ENCODE assay signal across 18 cellular contexts in genomic region chr10:120415709-120416330, GRCh38. TPM values are rescaled to one million over a fixed set of nuclear protein-coding genes. Genes with fewer than 3 reads are reported as not detected.
DNase-seq lines count a peak whose midpoint lies in the region; ATAC-seq and TF ChIP-seq lines count a peak whose summit lies in the region.
"Had no signal": no experiment of that assay in that cellular context is flagged by ENCODE, and none has a peak within 500 bp of the region (broad histone marks: within the 10 kb centered on the region; RNA-seq: fewer than 3 reads in every experiment).

No MANE protein-coding gene starts in this region.

- no peaks in the 10 kb centered on the region for H4K20me1 ChIP-seq in BLaER1 treated with 17β-estradiol and CSF1 and Interleukin-3, amounts not matched to agents 10 nM and 100 nM

- H3K4me1 ChIP-seq in BLaER1 treated with 17β-estradiol and CSF1 and Interleukin-3, amounts not matched to agents 10 nM and 100 nM, result peaks cover 0 to 70% (median 10%) of the 10 kb centered on the region in 10 experiments; a peak in 11 of 20 replicates
- no peaks in the 10 kb centered on the region for H3K4me1 ChIP-seq in left lung
- H3K4me1 ChIP-seq: psoas muscle had no signal

- no peaks in the 10 kb centered on the region for H3K9me3 ChIP-seq in BLaER1 treated with 17β-estradiol and CSF1 and Interleukin-3, amounts not matched to agents 10 nM and 100 nM (replicated peaks in 1 of 11)
- H3K9me3 ChIP-seq in left lung, result no peaks in the 10 kb centered on the region
- H3K9me3 ChIP-seq: psoas muscle had no signal

- DNase-seq in MV-4-11 (lab: John Stamatoyannopoulos, UW) (peak; percentile 22), cardiac fibroblast (ENCODE audit: low read depth in 2 of 2) (peak; percentile 43 to 60), left lung (no peak), NAMALWA (ENCODE audit: low spot score) (no peak), NCI-H1092 (lab: John Stamatoyannopoulos, UW) (no peak)
- DNase-seq: activated CD8-positive, alpha-beta T cell treated with anti-CD3 and anti-CD28 coated beads, Interleukin-2, amount 10 ng/mL, durations not matched to agents 7 days and 5 days; activated effector memory CD4-positive, alpha-beta T cell treated with Interleukin-2 at 50 U/mL for 16 hours; C1 segment of cervical spinal cord; caudate nucleus; NCI-H146; NCI-H526 treated with DMSO at 0.1 percent for 48 hours; psoas muscle; stimulated activated CD4-positive, alpha-beta T cell treated with anti-CD3 and anti-CD28 coated beads, Interleukin-4, amount 100 ng/mL, for 24 hours had no signal

- H3K27ac ChIP-seq in BLaER1 treated with 17β-estradiol and CSF1 and Interleukin-3, amounts not matched to agents 10 nM and 100 nM, result peak overlapping the region in 3 of 11 experiments; percentile 22 to 71 (median 53); a peak in 6 of 22 replicates
- no peak overlapping the region for H3K27ac ChIP-seq in left lung
- H3K27ac ChIP-seq: psoas muscle had no signal

- H3K27me3 ChIP-seq in BLaER1 treated with 17β-estradiol and CSF1 and Interleukin-3, amounts not matched to agents 10 nM and 100 nM, result no peaks in the 10 kb centered on the region
- H3K27me3 ChIP-seq in left lung, result no peaks in the 10 kb centered on the region

- no peak overlapping the region for H3K4me3 ChIP-seq in BLaER1 treated with 17β-estradiol and CSF1 and Interleukin-3, amounts not matched to agents 10 nM and 100 nM
- no peak overlapping the region for H3K4me3 ChIP-seq in cardiac fibroblast (replicated peaks in 1 of 2; ENCODE audit: low read depth in 2 of 2, low read length in 2 of 2)
- no peak overlapping the region for H3K4me3 ChIP-seq in left lung
- H3K4me3 ChIP-seq: psoas muscle had no signal

- TF ChIP-seq CTCF in cardiac fibroblast (IDR thresholded peaks at IDR 0.05; ENCODE audit: low read depth, low read length) (no peak), left lung (IDR thresholded peaks at IDR 0.05) (no peak)

- no peaks in the 10 kb centered on the region for H3K36me3 ChIP-seq in BLaER1 treated with 17β-estradiol and CSF1 and Interleukin-3, amounts not matched to agents 10 nM and 100 nM
- H3K36me3 ChIP-seq in left lung, result no peaks in the 10 kb centered on the region

- H3K4me2 ChIP-seq in BLaER1 treated with 17β-estradiol and CSF1 and Interleukin-3, amounts not matched to agents 10 nM and 100 nM, result peak overlapping the region in 7 of 11 experiments; percentile 1 to 70 (median 25); a peak in 11 of 22 replicates

- peak overlapping the region in 2 of 11 experiments; percentile 4 to 54; a peak in 3 of 22 replicates for H3K9ac ChIP-seq in BLaER1 treated with 17β-estradiol and CSF1 and Interleukin-3, amounts not matched to agents 10 nM and 100 nM

- ATAC-seq in left lung (peak; percentile 27), HG03135 (IDR thresholded peaks at IDR 0.05; ENCODE audit: unreplicated experiment) (no peak), HG03108 (IDR thresholded peaks at IDR 0.05; ENCODE audit: unreplicated experiment) (no peak)
- ATAC-seq: activated CD8-positive, alpha-beta T cell treated with anti-CD3 and anti-CD28 coated beads, Interleukin-2, amount 10 ng/mL, durations not matched to agents 7 days and 5 days; psoas muscle; Right ventricle myocardium inferior; stimulated activated memory B cell treated with anti-CD40 and anti-IgM and Interleukin-4, amounts not matched to agents 10 μg/mL and 1 μg/mL and 100 μg/mL, for 72 hours had no signal

- intact Hi-C loops in left lung (cut with DNase I), result no loop called here

RNA-seq across cellular contexts. Expression of gene PLPP4, which starts 41.2 kb away (rescaled TPM):
- under 1 TPM in 1 of 2 donors, not detected in 1; 0.67 TPM for total RNA-seq in left lung
- total RNA-seq: activated CD8-positive, alpha-beta T cell treated with anti-CD3 and anti-CD28 coated beads, Interleukin-2, amount 10 ng/mL, durations not matched to agents 7 days and 5 days; psoas muscle; Right ventricle myocardium inferior had no signal

Comparison
In these comparisons a context has a peak if more than half of its experiments do, and no peak if none do; other contexts are left out.
1. DNase-seq: peak in MV-4-11 (single experiment) and cardiac fibroblast (2 of 2); none in left lung (0 of 2), NAMALWA (single experiment) and NCI-H1092 (single experiment).